In the genomic region with DNA sequence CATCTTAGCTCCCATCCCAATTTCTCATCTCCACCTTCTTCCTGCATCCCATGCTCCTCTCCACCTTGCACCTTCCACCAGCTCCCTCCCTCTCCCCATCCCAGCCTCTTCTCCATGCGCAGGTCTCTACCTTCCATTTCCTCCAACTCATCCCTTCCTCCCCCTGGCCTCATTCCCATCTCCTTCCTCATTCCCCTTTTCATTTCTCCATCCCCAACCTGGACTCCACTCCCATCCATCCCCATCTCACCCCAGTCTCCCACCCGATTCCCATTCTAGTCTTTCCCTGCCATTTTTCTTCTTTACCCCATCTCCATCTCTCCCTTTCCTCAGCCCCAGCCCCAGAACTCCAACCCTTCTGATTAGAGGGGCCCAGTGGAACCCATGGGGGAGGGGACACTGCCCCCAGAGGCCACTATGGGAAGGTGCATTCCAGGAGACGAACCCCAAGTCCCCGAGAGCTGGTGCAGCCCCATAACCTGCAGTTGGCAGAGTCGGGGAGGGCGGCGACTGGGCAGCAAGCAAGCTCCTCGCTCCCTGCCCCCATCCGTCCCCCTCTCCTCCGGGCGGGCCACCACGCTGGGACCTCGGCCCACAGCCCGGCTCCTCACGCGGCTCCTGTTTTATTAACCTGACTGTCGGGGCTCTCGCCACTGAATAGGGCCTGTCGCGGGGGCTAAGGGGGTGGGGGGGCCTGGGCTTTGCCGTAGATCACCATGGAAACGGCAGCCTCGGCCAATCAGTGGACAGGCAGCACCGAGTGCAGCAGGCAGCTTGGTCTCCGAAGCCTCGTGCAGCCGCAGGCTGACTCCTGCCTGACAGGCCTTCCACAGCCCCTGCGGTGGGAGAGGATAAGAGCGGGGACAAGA, we compare ENCODE assay signal across 1 cellular context.
TF ChIP-seq lines count a peak whose summit lies in the region.

No MANE protein-coding gene starts in this region.

TF ChIP-seq in HEK293, 187 proteins besides CTCF, POLR2A, EP300 and RAD21 (continued from another document and continues in another):
- TF ChIP-seq, protein P1, sequence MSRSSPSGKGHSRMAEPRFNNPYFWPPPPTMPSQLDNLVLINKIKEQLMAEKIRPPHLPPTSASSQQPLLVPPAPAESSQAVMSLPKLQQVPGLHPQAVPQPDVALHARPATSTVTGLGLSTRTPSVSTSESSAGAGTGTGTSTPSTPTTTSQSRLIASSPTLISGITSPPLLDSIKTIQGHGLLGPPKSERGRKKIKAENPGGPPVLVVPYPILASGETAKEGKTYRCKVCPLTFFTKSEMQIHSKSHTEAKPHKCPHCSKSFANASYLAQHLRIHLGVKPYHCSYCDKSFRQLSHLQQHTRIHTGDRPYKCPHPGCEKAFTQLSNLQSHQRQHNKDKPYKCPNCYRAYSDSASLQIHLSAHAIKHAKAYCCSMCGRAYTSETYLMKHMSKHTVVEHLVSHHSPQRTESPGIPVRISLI (tag by site-specific recombination; IDR thresholded peaks at IDR 0.05), result no peak
- no peak; the same call in 1 of the 2 replicates for TF ChIP-seq ZNF2 (tag by site-specific recombination; IDR thresholded peaks at IDR 0.05)
- TF ChIP-seq ZNF544 (tag by site-specific recombination; IDR thresholded peaks at IDR 0.05), result no peak
- no peak for TF ChIP-seq ZNF239 (tag by site-specific recombination; IDR thresholded peaks at IDR 0.05)
- no peak for TF ChIP-seq ZNF341 (tag by site-specific recombination; IDR thresholded peaks at IDR 0.05; ENCODE audit: low read depth)
- TF ChIP-seq ZNF248 (tag by site-specific recombination; IDR thresholded peaks at IDR 0.05), result no peak
- TF ChIP-seq ZBTB8A (tag by site-specific recombination; IDR thresholded peaks at IDR 0.05), result no peak
- TF ChIP-seq, protein P2, sequence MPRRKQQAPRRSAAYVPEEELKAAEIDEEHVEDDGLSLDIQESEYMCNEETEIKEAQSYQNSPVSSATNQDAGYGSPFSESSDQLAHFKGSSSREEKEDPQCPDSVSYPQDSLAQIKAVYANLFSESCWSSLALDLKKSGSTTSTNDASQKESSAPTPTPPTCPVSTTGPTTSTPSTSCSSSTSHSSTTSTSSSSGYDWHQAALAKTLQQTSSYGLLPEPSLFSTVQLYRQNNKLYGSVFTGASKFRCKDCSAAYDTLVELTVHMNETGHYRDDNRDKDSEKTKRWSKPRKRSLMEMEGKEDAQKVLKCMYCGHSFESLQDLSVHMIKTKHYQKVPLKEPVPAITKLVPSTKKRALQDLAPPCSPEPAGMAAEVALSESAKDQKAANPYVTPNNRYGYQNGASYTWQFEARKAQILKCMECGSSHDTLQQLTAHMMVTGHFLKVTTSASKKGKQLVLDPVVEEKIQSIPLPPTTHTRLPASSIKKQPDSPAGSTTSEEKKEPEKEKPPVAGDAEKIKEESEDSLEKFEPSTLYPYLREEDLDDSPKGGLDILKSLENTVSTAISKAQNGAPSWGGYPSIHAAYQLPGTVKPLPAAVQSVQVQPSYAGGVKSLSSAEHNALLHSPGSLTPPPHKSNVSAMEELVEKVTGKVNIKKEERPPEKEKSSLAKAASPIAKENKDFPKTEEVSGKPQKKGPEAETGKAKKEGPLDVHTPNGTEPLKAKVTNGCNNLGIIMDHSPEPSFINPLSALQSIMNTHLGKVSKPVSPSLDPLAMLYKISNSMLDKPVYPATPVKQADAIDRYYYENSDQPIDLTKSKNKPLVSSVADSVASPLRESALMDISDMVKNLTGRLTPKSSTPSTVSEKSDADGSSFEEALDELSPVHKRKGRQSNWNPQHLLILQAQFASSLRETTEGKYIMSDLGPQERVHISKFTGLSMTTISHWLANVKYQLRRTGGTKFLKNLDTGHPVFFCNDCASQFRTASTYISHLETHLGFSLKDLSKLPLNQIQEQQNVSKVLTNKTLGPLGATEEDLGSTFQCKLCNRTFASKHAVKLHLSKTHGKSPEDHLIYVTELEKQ (tag by site-specific recombination; IDR thresholded peaks at IDR 0.05; ENCODE audit: borderline replicate concordance), result no peak
- TF ChIP-seq ZBTB10 (tag by site-specific recombination; IDR thresholded peaks at IDR 0.05), result peak; percentile 40; the same call in 1 of the 2 replicates
- no peak for TF ChIP-seq KLF1 (tag by site-specific recombination; IDR thresholded peaks at IDR 0.05)
- no peak for TF ChIP-seq GLI2 (tag by site-specific recombination; IDR thresholded peaks at IDR 0.05; ENCODE audit: borderline replicate concordance, low read depth)
- no peak for TF ChIP-seq ZNF292 (tag by site-specific recombination; IDR thresholded peaks at IDR 0.05; ENCODE audit: borderline replicate concordance, low read depth)
- TF ChIP-seq ZNF26 (tag by site-specific recombination; IDR thresholded peaks at IDR 0.05), result no peak
- TF ChIP-seq SP7 (tag by site-specific recombination; IDR thresholded peaks at IDR 0.05), result no peak
- TF ChIP-seq ZNF311 (tag by site-specific recombination; IDR thresholded peaks at IDR 0.05; ENCODE audit: borderline replicate concordance), result 0 out of 2 replicates have a peak, but pooled peaks have one; percentile 42
- TF ChIP-seq ZNF416 (tag by site-specific recombination; IDR thresholded peaks at IDR 0.05), result no peak
- TF ChIP-seq, protein P3, sequence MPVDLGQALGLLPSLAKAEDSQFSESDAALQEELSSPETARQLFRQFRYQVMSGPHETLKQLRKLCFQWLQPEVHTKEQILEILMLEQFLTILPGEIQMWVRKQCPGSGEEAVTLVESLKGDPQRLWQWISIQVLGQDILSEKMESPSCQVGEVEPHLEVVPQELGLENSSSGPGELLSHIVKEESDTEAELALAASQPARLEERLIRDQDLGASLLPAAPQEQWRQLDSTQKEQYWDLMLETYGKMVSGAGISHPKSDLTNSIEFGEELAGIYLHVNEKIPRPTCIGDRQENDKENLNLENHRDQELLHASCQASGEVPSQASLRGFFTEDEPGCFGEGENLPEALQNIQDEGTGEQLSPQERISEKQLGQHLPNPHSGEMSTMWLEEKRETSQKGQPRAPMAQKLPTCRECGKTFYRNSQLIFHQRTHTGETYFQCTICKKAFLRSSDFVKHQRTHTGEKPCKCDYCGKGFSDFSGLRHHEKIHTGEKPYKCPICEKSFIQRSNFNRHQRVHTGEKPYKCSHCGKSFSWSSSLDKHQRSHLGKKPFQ (tag by site-specific recombination; IDR thresholded peaks at IDR 0.05), result no peak
- TF ChIP-seq BCL11A (tag by site-specific recombination; IDR thresholded peaks at IDR 0.05; ENCODE audit: low read depth), result no peak
- no peak for TF ChIP-seq ZNF174 (tag by site-specific recombination; IDR thresholded peaks at IDR 0.05)
- no peak for TF ChIP-seq ZNF23 (tag by site-specific recombination; IDR thresholded peaks at IDR 0.05; ENCODE audit: borderline replicate concordance)
- TF ChIP-seq ZNF621 (tag by site-specific recombination; IDR thresholded peaks at IDR 0.05), result no peak
- no peak for TF ChIP-seq ZNF777 (tag by site-specific recombination; IDR thresholded peaks at IDR 0.05; ENCODE audit: borderline replicate concordance)
- no peak for TF ChIP-seq ZNF391 (tag by site-specific recombination; IDR thresholded peaks at IDR 0.05; ENCODE audit: borderline replicate concordance, low read depth)
- 0 out of 2 replicates have a peak, but pooled peaks have one; percentile 7 for TF ChIP-seq ZNF785 (tag by site-specific recombination; IDR thresholded peaks at IDR 0.05)
- TF ChIP-seq, protein P4, sequence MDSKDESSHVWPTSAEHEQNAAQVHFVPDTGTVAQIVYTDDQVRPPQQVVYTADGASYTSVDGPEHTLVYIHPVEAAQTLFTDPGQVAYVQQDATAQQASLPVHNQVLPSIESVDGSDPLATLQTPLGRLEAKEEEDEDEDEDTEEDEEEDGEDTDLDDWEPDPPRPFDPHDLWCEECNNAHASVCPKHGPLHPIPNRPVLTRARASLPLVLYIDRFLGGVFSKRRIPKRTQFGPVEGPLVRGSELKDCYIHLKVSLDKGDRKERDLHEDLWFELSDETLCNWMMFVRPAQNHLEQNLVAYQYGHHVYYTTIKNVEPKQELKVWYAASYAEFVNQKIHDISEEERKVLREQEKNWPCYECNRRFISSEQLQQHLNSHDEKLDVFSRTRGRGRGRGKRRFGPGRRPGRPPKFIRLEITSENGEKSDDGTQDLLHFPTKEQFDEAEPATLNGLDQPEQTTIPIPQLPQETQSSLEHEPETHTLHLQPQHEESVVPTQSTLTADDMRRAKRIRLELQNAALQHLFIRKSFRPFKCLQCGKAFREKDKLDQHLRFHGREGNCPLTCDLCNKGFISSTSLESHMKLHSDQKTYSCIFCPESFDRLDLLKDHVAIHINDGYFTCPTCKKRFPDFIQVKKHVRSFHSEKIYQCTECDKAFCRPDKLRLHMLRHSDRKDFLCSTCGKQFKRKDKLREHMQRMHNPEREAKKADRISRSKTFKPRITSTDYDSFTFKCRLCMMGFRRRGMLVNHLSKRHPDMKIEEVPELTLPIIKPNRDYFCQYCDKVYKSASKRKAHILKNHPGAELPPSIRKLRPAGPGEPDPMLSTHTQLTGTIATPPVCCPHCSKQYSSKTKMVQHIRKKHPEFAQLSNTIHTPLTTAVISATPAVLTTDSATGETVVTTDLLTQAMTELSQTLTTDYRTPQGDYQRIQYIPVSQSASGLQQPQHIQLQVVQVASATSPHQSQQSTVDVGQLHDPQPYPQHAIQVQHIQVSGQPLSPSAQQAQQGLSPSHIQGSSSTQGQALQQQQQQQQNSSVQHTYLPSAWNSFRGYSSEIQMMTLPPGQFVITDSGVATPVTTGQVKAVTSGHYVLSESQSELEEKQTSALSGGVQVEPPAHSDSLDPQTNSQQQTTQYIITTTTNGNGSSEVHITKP (tag by site-specific recombination; IDR thresholded peaks at IDR 0.05), result peak; percentile 10; the same call in 1 of the 2 replicates
- TF ChIP-seq ZSCAN16 (tag by site-specific recombination; IDR thresholded peaks at IDR 0.05), result no peak
- TF ChIP-seq MYNN (tag by site-specific recombination; IDR thresholded peaks at IDR 0.05; ENCODE audit: borderline replicate concordance), result no peak
- no peak for TF ChIP-seq ZNF423 (tag by site-specific recombination; IDR thresholded peaks at IDR 0.05)
- no peak for TF ChIP-seq IKZF3 (tag by site-specific recombination; IDR thresholded peaks at IDR 0.05)
- peak; percentile 93 for TF ChIP-seq ZNF366 (tag by site-specific recombination; conservative IDR thresholded peaks at IDR 0.05)
- TF ChIP-seq, protein P5, sequence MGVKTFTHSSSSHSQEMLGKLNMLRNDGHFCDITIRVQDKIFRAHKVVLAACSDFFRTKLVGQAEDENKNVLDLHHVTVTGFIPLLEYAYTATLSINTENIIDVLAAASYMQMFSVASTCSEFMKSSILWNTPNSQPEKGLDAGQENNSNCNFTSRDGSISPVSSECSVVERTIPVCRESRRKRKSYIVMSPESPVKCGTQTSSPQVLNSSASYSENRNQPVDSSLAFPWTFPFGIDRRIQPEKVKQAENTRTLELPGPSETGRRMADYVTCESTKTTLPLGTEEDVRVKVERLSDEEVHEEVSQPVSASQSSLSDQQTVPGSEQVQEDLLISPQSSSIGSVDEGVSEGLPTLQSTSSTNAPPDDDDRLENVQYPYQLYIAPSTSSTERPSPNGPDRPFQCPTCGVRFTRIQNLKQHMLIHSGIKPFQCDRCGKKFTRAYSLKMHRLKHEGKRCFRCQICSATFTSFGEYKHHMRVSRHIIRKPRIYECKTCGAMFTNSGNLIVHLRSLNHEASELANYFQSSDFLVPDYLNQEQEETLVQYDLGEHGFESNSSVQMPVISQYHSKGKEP (tag by site-specific recombination; IDR thresholded peaks at IDR 0.05), result no peak
- TF ChIP-seq ZFP41 (tag by site-specific recombination; IDR thresholded peaks at IDR 0.05; ENCODE audit: borderline replicate concordance), result no peak
- TF ChIP-seq ZNF521 (tag by site-specific recombination; IDR thresholded peaks at IDR 0.05), result no peak
- TF ChIP-seq, protein P6, sequence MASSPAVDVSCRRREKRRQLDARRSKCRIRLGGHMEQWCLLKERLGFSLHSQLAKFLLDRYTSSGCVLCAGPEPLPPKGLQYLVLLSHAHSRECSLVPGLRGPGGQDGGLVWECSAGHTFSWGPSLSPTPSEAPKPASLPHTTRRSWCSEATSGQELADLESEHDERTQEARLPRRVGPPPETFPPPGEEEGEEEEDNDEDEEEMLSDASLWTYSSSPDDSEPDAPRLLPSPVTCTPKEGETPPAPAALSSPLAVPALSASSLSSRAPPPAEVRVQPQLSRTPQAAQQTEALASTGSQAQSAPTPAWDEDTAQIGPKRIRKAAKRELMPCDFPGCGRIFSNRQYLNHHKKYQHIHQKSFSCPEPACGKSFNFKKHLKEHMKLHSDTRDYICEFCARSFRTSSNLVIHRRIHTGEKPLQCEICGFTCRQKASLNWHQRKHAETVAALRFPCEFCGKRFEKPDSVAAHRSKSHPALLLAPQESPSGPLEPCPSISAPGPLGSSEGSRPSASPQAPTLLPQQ (tag by site-specific recombination; IDR thresholded peaks at IDR 0.05), result peak; percentile 58
- no peak for TF ChIP-seq ZNF175 (tag by site-specific recombination; IDR thresholded peaks at IDR 0.05)
